ENCODE assay signal across 9 cellular contexts in the genomic region with DNA sequence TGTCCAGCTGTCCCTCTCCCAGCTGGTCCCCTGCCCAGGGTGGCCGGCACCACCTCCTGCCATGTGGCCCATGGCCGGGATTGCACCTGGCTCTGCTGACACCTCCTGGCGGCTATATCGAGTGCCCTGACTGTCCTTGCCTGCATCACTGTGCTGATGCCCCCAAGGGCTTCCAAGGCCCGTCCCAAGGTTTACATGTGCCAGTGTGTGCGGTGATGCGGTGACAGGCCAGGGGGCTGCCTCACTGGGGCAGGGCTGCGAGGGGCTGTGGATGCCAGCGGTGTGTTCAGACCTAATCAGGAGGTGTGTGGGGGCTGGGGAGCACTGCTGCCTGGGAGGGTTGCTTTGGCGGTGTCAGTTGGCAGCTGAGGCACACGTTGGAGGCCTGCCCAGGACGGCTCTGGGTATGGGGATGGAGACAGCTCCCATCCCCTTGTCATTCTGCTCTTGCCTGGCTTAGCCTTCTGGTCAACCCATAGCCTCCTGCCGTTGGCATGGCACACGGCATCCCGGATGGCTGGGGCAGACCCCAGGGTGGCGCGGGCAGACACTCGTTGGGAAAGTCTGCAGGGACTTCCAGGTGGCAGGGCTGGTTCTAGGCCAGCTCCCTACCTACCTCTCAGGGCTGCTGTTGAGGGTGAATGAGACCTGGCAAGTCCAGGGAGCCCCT. TPM values are rescaled to one million over a fixed set of nuclear protein-coding genes. Genes with fewer than 3 reads are reported as not detected.
A peak's percentile ranks its signal among the peaks of the same experiment; 100 is the strongest.
DNase-seq lines count a peak whose midpoint lies in the region; ATAC-seq and TF ChIP-seq lines count a peak whose summit lies in the region.
"Had no signal": no experiment of that assay in that cellular context is flagged by ENCODE, and none has a peak within 500 bp of the region (broad histone marks: within the 10 kb centered on the region; RNA-seq: fewer than 3 reads in every experiment).

No MANE protein-coding gene starts in this region.

- peaks cover 0 to 4% of the 10 kb centered on the region in 2 donors for H3K27me3 Mint-ChIP-seq in CD4-positive, alpha-beta memory T cell
- no peaks in the 10 kb centered on the region for H3K27me3 Mint-ChIP-seq in effector memory CD8-positive, alpha-beta T cell
- no peaks in the 10 kb centered on the region for H3K27me3 Mint-ChIP-seq in osteocyte (ENCODE audit: unreplicated experiment)

- H3K27me3 ChIP-seq in CD4-positive, alpha-beta memory T cell (ENCODE audit: insufficient read depth, low read length), result no peaks in the 10 kb centered on the region
- H3K27me3 ChIP-seq: brain microvascular endothelial cell had no signal

- DNase-seq in CD4-positive, alpha-beta memory T cell, result peak in 1 of 5 donors; percentile 31
- peak; percentile 51 for DNase-seq in NCI-H1092 treated with DMSO at 0.1 percent for 48 hours (lab: John Stamatoyannopoulos, UW)
- DNase-seq in effector memory CD8-positive, alpha-beta T cell, result no peak
- DNase-seq in osteocyte (ENCODE audit: extremely low spot score, unreplicated experiment), result no peak
- DNase-seq in GM10248 (ENCODE audit: extremely low spot score), result no peak
- DNase-seq: brain microvascular endothelial cell had no signal

- H3K27ac Mint-ChIP-seq in CD4-positive, alpha-beta memory T cell, result peak overlapping the region; percentile 24 to 99 (median 59)
- H3K27ac Mint-ChIP-seq in effector memory CD8-positive, alpha-beta T cell, result peak overlapping the region; percentile 96 to 98
- H3K27ac Mint-ChIP-seq in osteocyte (ENCODE audit: unreplicated experiment), result peak overlapping the region; percentile 13

- intact Hi-C loops in CD4-positive, alpha-beta memory T cell (cut with micrococcal nuclease), result no loop called here

- peaks cover 56% of the 10 kb centered on the region for H3K4me1 ChIP-seq in CD4-positive, alpha-beta memory T cell (ENCODE audit: insufficient read depth, low read length)

- H3K4me3 Mint-ChIP-seq in CD4-positive, alpha-beta memory T cell, result no peak overlapping the region
- H3K4me3 Mint-ChIP-seq in effector memory CD8-positive, alpha-beta T cell, result peak overlapping the region; percentile 2 to 37
- H3K4me3 Mint-ChIP-seq in osteocyte (ENCODE audit: unreplicated experiment), result no peak overlapping the region

- POLR2A ChIA-PET in CD4-positive, alpha-beta memory T cell (lab: Charles Lee; ENCODE audit: partially characterized antibody), result interaction anchor here (1.1 to 1.6 kb wide), 2 partner anchors 11 to 247 kb away, joined by 3 to 5 read pairs; a partner anchor contains a TSS
- POLR2A ChIA-PET in GM10248 (lab: Yijun Ruan, JAX), result no interaction called here

- H3K4me3 ChIP-seq in CD4-positive, alpha-beta memory T cell (ENCODE audit: low read length in 2 of 2), result no peak overlapping the region

- no peaks in the 10 kb centered on the region for H3K9me3 ChIP-seq in CD4-positive, alpha-beta memory T cell (ENCODE audit: control insufficient read depth in 1 of 2, low read length in 2 of 2)

- TF ChIP-seq CTCF in osteocyte (IDR thresholded peaks at IDR 0.05), result no peak
- TF ChIP-seq CTCF in GM10248 (IDR thresholded peaks at IDR 0.05; ENCODE audit: control extremely low read depth, extremely low read depth, low read depth, missing control alignments), result no peak

- CTCF ChIA-PET in CD4-positive, alpha-beta memory T cell (lab: Charles Lee; ENCODE audit: partially characterized antibody), result interaction anchor here (0.6 to 2.3 kb wide), 2 partner anchors 10 to 239 kb away, joined by 4 to 16 read pairs; no protein-coding TSS in a partner anchor
- CTCF ChIA-PET in GM10248 (lab: Yijun Ruan, JAX), result interaction anchor here (0.9 to 1.9 kb wide), 3 partner anchors 10 to 20 kb away, joined by 3 to 8 read pairs (median 3); no protein-coding TSS in a partner anchor

- peaks cover 0 to 37% of the 10 kb centered on the region in 2 donors for H3K36me3 Mint-ChIP-seq in CD4-positive, alpha-beta memory T cell
- H3K36me3 Mint-ChIP-seq in effector memory CD8-positive, alpha-beta T cell (ENCODE audit: insufficient read depth), result peaks cover 52% of the 10 kb centered on the region
- H3K36me3 Mint-ChIP-seq in osteocyte (ENCODE audit: unreplicated experiment), result peaks cover 2% of the 10 kb centered on the region

- H3K27ac ChIP-seq in CD4-positive, alpha-beta memory T cell (ENCODE audit: low read depth, low read length), result peak overlapping the region; percentile 94
- H3K27ac ChIP-seq: brain microvascular endothelial cell had no signal

- H3K4me1 Mint-ChIP-seq in CD4-positive, alpha-beta memory T cell, result peaks cover 35 to 74% (median 54%) of the 10 kb centered on the region in 4 donors
- peaks cover 62 to 78% of the 10 kb centered on the region in 2 donors for H3K4me1 Mint-ChIP-seq in effector memory CD8-positive, alpha-beta T cell (ENCODE audit: low read depth in 2 of 2)
- H3K4me1 Mint-ChIP-seq in osteocyte (ENCODE audit: unreplicated experiment), result peaks cover 53% of the 10 kb centered on the region

- no peaks in the 10 kb centered on the region for H3K36me3 ChIP-seq in CD4-positive, alpha-beta memory T cell (ENCODE audit: insufficient read depth, low read length)
- H3K36me3 ChIP-seq: brain microvascular endothelial cell had no signal

- no peak for ATAC-seq in effector memory CD8-positive, alpha-beta T cell (replicated peaks)
- ATAC-seq in HG03457 (IDR thresholded peaks at IDR 0.05; ENCODE audit: unreplicated experiment) (no peak), HG02840 (IDR thresholded peaks at IDR 0.05; ENCODE audit: low FRiP score, unreplicated experiment) (no peak), GM18861 (IDR thresholded peaks at IDR 0.05; ENCODE audit: unreplicated experiment) (no peak)

- H3K9me3 Mint-ChIP-seq in CD4-positive, alpha-beta memory T cell, result peaks cover 0 to 14% (median 7%) of the 10 kb centered on the region in 8 donors
- peaks cover 0 to 6% of the 10 kb centered on the region in 2 donors for H3K9me3 Mint-ChIP-seq in effector memory CD8-positive, alpha-beta T cell
- no peaks in the 10 kb centered on the region for H3K9me3 Mint-ChIP-seq in osteocyte (ENCODE audit: unreplicated experiment)

RNA-seq across cellular contexts. Expression of a gene that starts 5.5 kb away (rescaled TPM):
- total RNA-seq in CD4-positive, alpha-beta memory T cell, result 10 to 100 TPM; 52.6 to 63.2 TPM
- 10 to 100 TPM; 48.5 to 88.9 TPM for polyA plus RNA-seq in CD4-positive, alpha-beta memory T cell
- total RNA-seq in osteocyte, result 33.1 and 36.2 TPM in 2 replicates

RNA-seq across cellular contexts. Expression of a gene that starts 36.8 kb away (rescaled TPM):
- 10 to 100 TPM; 13.1 to 13.5 TPM for total RNA-seq in CD4-positive, alpha-beta memory T cell
- polyA plus RNA-seq in CD4-positive, alpha-beta memory T cell, result 1 to 10 TPM in 1 of 2 donors, under 1 TPM in 1; 0.32 to 2.3 TPM
- 18.5 and 18.8 TPM in 2 replicates for total RNA-seq in osteocyte

Comparison
In these comparisons a context has a peak if more than half of its experiments do, and no peak if none do; other contexts are left out.
1. H3K27ac Mint-ChIP-seq: peak in every context shown above with its lines; median percentile 97 in effector memory CD8-positive, alpha-beta T cell; 59 in CD4-positive, alpha-beta memory T cell; 13 in osteocyte.
2. H3K4me3 Mint-ChIP-seq: peak in effector memory CD8-positive, alpha-beta T cell (2 of 2); none in CD4-positive, alpha-beta memory T cell (0 of 8) and osteocyte (single experiment).